In genomic region chr10:52028518-52028858, GRCh38 we compare ENCODE assay signal across 29 cellular contexts.
"Had no signal": no experiment of that assay in that cellular context is flagged by ENCODE, and none has a peak within 500 bp of the region (broad histone marks: within the 10 kb centered on the region; RNA-seq: fewer than 3 reads in every experiment).

No MANE protein-coding gene starts in this region.

- H3K36me3 ChIP-seq: stomach, suprapubic skin, thoracic aorta, thyroid gland, tibial artery, tibial nerve, transverse colon, upper lobe of left lung, upper lobe of right lung, uterus, vagina had no signal

- H3K9me3 ChIP-seq: stomach, suprapubic skin, testis, thoracic aorta, thyroid gland, tibial nerve, transverse colon, upper lobe of left lung, upper lobe of right lung, uterus, vagina had no signal

- H3K36me3 Mint-ChIP-seq: stimulated activated effector memory CD8-positive, alpha-beta T cell treated with anti-CD3 and anti-CD28 coated beads, Interleukin-12 subunit alpha, Interleukin-12 subunit beta, amount 100 ng/mL, for 72 hours; stimulated activated memory B cell treated with anti-CD40 and anti-IgM and Interleukin-4, amounts not matched to agents 10 μg/mL and 1 μg/mL and 100 μg/mL, for 72 hours; stimulated activated naive B cell treated with anti-CD40 and anti-IgM and Interleukin-4, amounts not matched to agents 10 μg/mL and 1 μg/mL and 100 μg/mL, for 72 hours; type B pancreatic cell had no signal

- H3K4me3 Mint-ChIP-seq: stimulated activated effector memory CD8-positive, alpha-beta T cell treated with anti-CD3 and anti-CD28 coated beads, Interleukin-12 subunit alpha, Interleukin-12 subunit beta, amount 100 ng/mL, for 72 hours; stimulated activated memory B cell treated with anti-CD40 and anti-IgM and Interleukin-4, amounts not matched to agents 10 μg/mL and 1 μg/mL and 100 μg/mL, for 72 hours; stimulated activated naive B cell treated with anti-CD40 and anti-IgM and Interleukin-4, amounts not matched to agents 10 μg/mL and 1 μg/mL and 100 μg/mL, for 72 hours; stimulated activated naive CD8-positive, alpha-beta T cell treated with anti-CD3 and anti-CD28 coated beads, Interleukin-15, amount 100 ng/mL, for 72 hours; stimulated activated naive CD8-positive, alpha-beta T cell treated with anti-CD3 and anti-CD28 coated beads, Interleukin-15, Interleukin-2, amounts not matched to agents 100 ng/mL and 50 ng/mL, for 24 hours; type B pancreatic cell had no signal

- H3K27ac ChIP-seq: stomach, suprapubic skin, testis, thoracic aorta, thyroid gland, tibial artery, tibial nerve, transverse colon, upper lobe of left lung, upper lobe of right lung, uterus, vagina had no signal

- H3K9me3 Mint-ChIP-seq: stimulated activated memory B cell treated with anti-CD40 and anti-IgM and Interleukin-4, amounts not matched to agents 10 μg/mL and 1 μg/mL and 100 μg/mL, for 72 hours; stimulated activated naive B cell treated with anti-CD40 and anti-IgM and Interleukin-4, amounts not matched to agents 10 μg/mL and 1 μg/mL and 100 μg/mL, for 72 hours; stimulated activated naive CD8-positive, alpha-beta T cell treated with anti-CD3 and anti-CD28 coated beads, Interleukin-15, amount 100 ng/mL, for 72 hours; type B pancreatic cell had no signal

- H3K4me1 Mint-ChIP-seq: stimulated activated effector memory CD8-positive, alpha-beta T cell treated with anti-CD3 and anti-CD28 coated beads, Interleukin-12 subunit alpha, Interleukin-12 subunit beta, amount 100 ng/mL, for 72 hours; stimulated activated memory B cell treated with anti-CD40 and anti-IgM and Interleukin-4, amounts not matched to agents 10 μg/mL and 1 μg/mL and 100 μg/mL, for 72 hours; stimulated activated naive B cell treated with anti-CD40 and anti-IgM and Interleukin-4, amounts not matched to agents 10 μg/mL and 1 μg/mL and 100 μg/mL, for 72 hours; stimulated activated naive CD8-positive, alpha-beta T cell treated with anti-CD3 and anti-CD28 coated beads, Interleukin-15, amount 100 ng/mL, for 72 hours had no signal

- FAIRE-seq: urothelium cell line had no signal

- H3K4me1 ChIP-seq: stomach, suprapubic skin, testis, thyroid gland, tibial nerve, upper lobe of left lung, uterus, vagina had no signal

- H3K27ac Mint-ChIP-seq: stimulated activated effector memory CD8-positive, alpha-beta T cell treated with anti-CD3 and anti-CD28 coated beads, Interleukin-12 subunit alpha, Interleukin-12 subunit beta, amount 100 ng/mL, for 72 hours; stimulated activated memory B cell treated with anti-CD40 and anti-IgM and Interleukin-4, amounts not matched to agents 10 μg/mL and 1 μg/mL and 100 μg/mL, for 72 hours; stimulated activated naive B cell treated with anti-CD40 and anti-IgM and Interleukin-4, amounts not matched to agents 10 μg/mL and 1 μg/mL and 100 μg/mL, for 72 hours; stimulated activated naive CD8-positive, alpha-beta T cell treated with anti-CD3 and anti-CD28 coated beads, Interleukin-15, amount 100 ng/mL, for 72 hours; stimulated activated naive CD8-positive, alpha-beta T cell treated with anti-CD3 and anti-CD28 coated beads, Interleukin-15, Interleukin-2, amounts not matched to agents 100 ng/mL and 50 ng/mL, for 24 hours; type B pancreatic cell had no signal

- H3K4me3 ChIP-seq: stomach, suprapubic skin, testis, thoracic aorta, thyroid gland, tibial artery, tibial nerve, transverse colon, upper lobe of left lung, upper lobe of right lung, uterus, vagina had no signal

- H3K27me3 ChIP-seq: stomach, suprapubic skin, testis, thyroid gland, tibial artery, tibial nerve, transverse colon, upper lobe of left lung, upper lobe of right lung, uterus, vagina had no signal

- DNase-seq: stimulated activated CD4-positive, alpha-beta T cell treated with anti-CD3 and anti-CD28 coated beads, Interleukin-2, amount 100 ng/mL, for 48 hours; stimulated activated CD4-positive, alpha-beta T cell treated with anti-CD3 and anti-CD28 coated beads, Interleukin-4, amount 100 ng/mL, for 1 hour; stimulated activated CD4-positive, alpha-beta T cell treated with anti-CD3 and anti-CD28 coated beads, Interleukin-4, amount 100 ng/mL, for 24 hours; stimulated activated CD4-positive, alpha-beta T cell treated with anti-CD3 and anti-CD28 coated beads, Interleukin-4, amount 100 ng/mL, for 4 hours; stimulated activated CD8-positive, alpha-beta memory T cell treated with anti-CD3 and anti-CD28 coated beads, Interleukin-4, amount 100 ng/mL, for 48 hours; stimulated activated naive B cell treated with anti-CD40 and anti-IgM and Interleukin-4, amounts not matched to agents 10 μg/mL and 1 μg/mL and 100 μg/mL, for 72 hours; stimulated activated naive CD4-positive, alpha-beta T cell; stimulated activated naive CD4-positive, alpha-beta T cell treated with Interleukin-2 at 50 U/mL for 16 hours; stimulated activated naive CD8-positive, alpha-beta T cell treated with anti-CD3 and anti-CD28 coated beads, Interleukin-15, amount 100 ng/mL, for 72 hours; stimulated activated naive CD8-positive, alpha-beta T cell treated with anti-CD3 and anti-CD28 coated beads, Interleukin-15, Interleukin-2, amounts not matched to agents 100 U/mL and 50 U/mL, for 24 hours; stomach; substantia nigra; testis; thyroid gland; tibial artery; transverse colon; trophoblast cell; upper lobe of left lung; upper lobe of right lung; uterus had no signal

- ATAC-seq: stimulated activated effector memory CD8-positive, alpha-beta T cell treated with anti-CD3 and anti-CD28 coated beads, Interleukin-12 subunit alpha, Interleukin-12 subunit beta, amount 100 ng/mL, for 72 hours; stimulated activated memory B cell treated with anti-CD40 and anti-IgM and Interleukin-4, amounts not matched to agents 10 μg/mL and 1 μg/mL and 100 μg/mL, for 72 hours; stimulated activated naive B cell treated with anti-CD40 and anti-IgM and Interleukin-4, amounts not matched to agents 10 μg/mL and 1 μg/mL and 100 μg/mL, for 72 hours; stimulated activated naive CD8-positive, alpha-beta T cell treated with anti-CD3 and anti-CD28 coated beads, Interleukin-15, amount 100 ng/mL, for 72 hours; stimulated activated naive CD8-positive, alpha-beta T cell treated with anti-CD3 and anti-CD28 coated beads, Interleukin-15, Interleukin-2, amounts not matched to agents 100 U/mL and 50 U/mL, for 24 hours; upper lobe of right lung had no signal

- H3K27me3 Mint-ChIP-seq: stimulated activated memory B cell treated with anti-CD40 and anti-IgM and Interleukin-4, amounts not matched to agents 10 μg/mL and 1 μg/mL and 100 μg/mL, for 72 hours; stimulated activated naive B cell treated with anti-CD40 and anti-IgM and Interleukin-4, amounts not matched to agents 10 μg/mL and 1 μg/mL and 100 μg/mL, for 72 hours; stimulated activated naive CD8-positive, alpha-beta T cell treated with anti-CD3 and anti-CD28 coated beads, Interleukin-15, amount 100 ng/mL, for 72 hours; stimulated activated naive CD8-positive, alpha-beta T cell treated with anti-CD3 and anti-CD28 coated beads, Interleukin-15, Interleukin-2, amounts not matched to agents 100 ng/mL and 50 ng/mL, for 24 hours; type B pancreatic cell had no signal
